ENCODE assay signal across 8 cellular contexts in the genomic region with DNA sequence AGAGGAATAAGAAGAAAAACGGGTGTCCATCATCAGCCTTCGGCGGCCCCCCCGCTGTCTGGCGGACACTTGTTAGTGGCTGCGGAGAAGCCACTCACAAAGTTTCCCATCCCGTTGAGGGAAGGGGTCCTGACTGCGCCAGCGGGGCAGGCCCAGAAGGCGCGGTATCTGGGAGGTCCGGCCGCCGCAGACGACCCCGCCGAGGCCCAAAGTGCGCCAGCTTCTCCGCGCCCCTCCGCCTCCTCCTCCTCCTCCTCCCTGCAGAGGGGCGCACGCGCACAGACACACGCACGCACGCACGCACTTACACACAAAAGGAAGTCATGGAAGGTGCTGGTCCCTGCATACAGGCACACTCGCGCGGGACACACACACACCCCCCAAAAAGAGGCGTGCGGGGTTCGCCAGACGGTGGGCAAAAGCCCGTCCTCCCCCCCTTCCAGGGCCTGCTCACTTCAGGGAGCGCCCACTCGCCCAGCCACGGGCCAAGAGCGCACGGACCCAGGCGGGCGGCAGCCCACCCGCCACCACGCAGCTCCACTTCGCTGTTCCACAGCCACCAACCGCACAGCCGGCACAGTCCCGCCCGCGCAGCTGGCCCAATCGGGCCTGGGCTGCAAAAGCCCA. TPM values are rescaled to one million over a fixed set of nuclear protein-coding genes. Genes with fewer than 3 reads are reported as not detected.
DNase-seq lines count a peak whose midpoint lies in the region; ATAC-seq and TF ChIP-seq lines count a peak whose summit lies in the region.

No MANE protein-coding gene starts in this region.

- TF ChIP-seq CTCF in CD8-positive, alpha-beta T cell (IDR thresholded peaks at IDR 0.05), result no peak
- TF ChIP-seq CTCF in foreskin keratinocyte (conservative IDR thresholded peaks at IDR 0.05) (no peak), omental fat pad (IDR thresholded peaks at IDR 0.05) (no peak), upper lobe of left lung (IDR thresholded peaks at IDR 0.05) (no peak)

- TF ChIP-seq EP300 in upper lobe of left lung (IDR thresholded peaks at IDR 0.05), result no peak

- H3K27me3 Mint-ChIP-seq in CD8-positive, alpha-beta T cell (ENCODE audit: low read depth), result no peaks in the 10 kb centered on the region

- H3K4me3 ChIP-seq in CD8-positive, alpha-beta T cell (ENCODE audit: low read depth, low read length), result peak overlapping the region; percentile 60
- H3K4me3 ChIP-seq in upper lobe of left lung, result peak overlapping the region; percentile 31 to 63 (median 58)

- peak overlapping the region; percentile 92 for H3K4me3 Mint-ChIP-seq in CD8-positive, alpha-beta T cell

- H3K36me3 ChIP-seq in CD8-positive, alpha-beta T cell (ENCODE audit: insufficient read depth, low read length), result no peaks in the 10 kb centered on the region
- H3K36me3 ChIP-seq in upper lobe of left lung, result no peaks in the 10 kb centered on the region

- H3K4me1 Mint-ChIP-seq in CD8-positive, alpha-beta T cell (ENCODE audit: low read depth), result peaks cover 75% of the 10 kb centered on the region

- peak overlapping the region; percentile 64 for H3K27ac ChIP-seq in CD8-positive, alpha-beta T cell (ENCODE audit: low read depth, low read length)
- no peak overlapping the region for H3K27ac ChIP-seq in foreskin keratinocyte
- peak overlapping the region; percentile 17 to 69 (median 50) for H3K27ac ChIP-seq in upper lobe of left lung

- H3K9me3 ChIP-seq in CD8-positive, alpha-beta T cell (ENCODE audit: low read length), result no peaks in the 10 kb centered on the region
- H3K9me3 ChIP-seq in upper lobe of left lung, result no peaks in the 10 kb centered on the region

- H3K4me1 ChIP-seq in CD8-positive, alpha-beta T cell (ENCODE audit: insufficient read depth, low read length), result peaks cover 24% of the 10 kb centered on the region
- peaks cover 15% of the 10 kb centered on the region for H3K4me1 ChIP-seq in foreskin keratinocyte
- peaks cover 16 to 29% (median 24%) of the 10 kb centered on the region in 4 donors for H3K4me1 ChIP-seq in upper lobe of left lung

- CTCF ChIA-PET in CD8-positive, alpha-beta T cell (lab: Charles Lee), result no interaction called here

- intact Hi-C loops in CD8-positive, alpha-beta T cell (cut with DNase I, micrococcal nuclease), result loop anchor here (1.0 to 5.0 kb wide), 4 partner anchors 18 to 300 kb away; a partner anchor contains a TSS

- peak in 6 of 7 experiments; percentile 35 to 80 (median 60) for DNase-seq in CD8-positive, alpha-beta T cell
- DNase-seq in NCI-H2029 treated with DMSO at 0.1 percent for 48 hours (lab: John Stamatoyannopoulos, UW) (peak; percentile 27), activated T-helper 1 cell treated with Interleukin-2 at 50 U/mL for 16 hours (ENCODE audit: low read depth) (peak; percentile 24), foreskin keratinocyte (no peak), omental fat pad (ENCODE audit: low spot score) (no peak), upper lobe of left lung (peak; percentile 65 to 88)

- POLR2A ChIA-PET in CD8-positive, alpha-beta T cell (lab: Charles Lee), result interaction anchor here (0.7 to 2.3 kb wide), 5 partner anchors 9 to 46 kb away, joined by 3 to 16 read pairs (median 3); a partner anchor contains a TSS

- peak; percentile 97 for ATAC-seq in CD8-positive, alpha-beta T cell
- ATAC-seq in GM21515 (IDR thresholded peaks at IDR 0.05; ENCODE audit: unreplicated experiment) (peak; percentile 63), foreskin keratinocyte (peak; percentile 76), omental fat pad (ENCODE audit: low FRiP score) (peak; percentile 85), upper lobe of left lung (ENCODE audit: low FRiP score in 2 of 2) (peak; percentile 86 to 95), GM19455 (IDR thresholded peaks at IDR 0.05; ENCODE audit: unreplicated experiment) (no peak)

- H3K27me3 ChIP-seq in CD8-positive, alpha-beta T cell (ENCODE audit: insufficient read depth, low read length), result no peaks in the 10 kb centered on the region
- H3K27me3 ChIP-seq in foreskin keratinocyte (no peaks in the 10 kb centered on the region), upper lobe of left lung (no peaks in the 10 kb centered on the region)

- 3 to 7% methylated on average over 28 to 52 of the region's 52 CpGs for WGBS in upper lobe of left lung, 2 donors

- H3K27ac Mint-ChIP-seq in CD8-positive, alpha-beta T cell, result peak overlapping the region; percentile 97

- no peaks in the 10 kb centered on the region for H3K9me3 Mint-ChIP-seq in CD8-positive, alpha-beta T cell

- H3K36me3 Mint-ChIP-seq in CD8-positive, alpha-beta T cell, result peaks cover 9% of the 10 kb centered on the region

- peak in 1 of 4 donors; percentile 36 for TF ChIP-seq POLR2A in upper lobe of left lung (IDR thresholded peaks at IDR 0.05)

RNA-seq across cellular contexts. Expression of a gene that starts 18.0 kb away (rescaled TPM):
- total RNA-seq in CD8-positive, alpha-beta T cell, result 10 to 100 TPM; 32.2 to 35.9 TPM
- 23.1 and 23.5 TPM in 2 replicates for total RNA-seq in foreskin keratinocyte
- polyA plus RNA-seq in foreskin keratinocyte, result 2.4 and 3.1 TPM in 2 replicates
- total RNA-seq in omental fat pad, result 10 to 100 TPM; 23.9 to 34.5 (median 24.9) TPM
- 10 to 100 TPM; 24.5 to 42.9 (median 32.8) TPM for total RNA-seq in upper lobe of left lung

Comparison
In these comparisons a context has a peak if more than half of its experiments do, and no peak if none do; other contexts are left out.
1. DNase-seq: peak in CD8-positive, alpha-beta T cell (6 of 7), NCI-H2029 treated with DMSO at 0.1 percent for 48 hours (single experiment), activated T-helper 1 cell treated with Interleukin-2 at 50 U/mL for 16 hours (single experiment) and upper lobe of left lung (2 of 2); none in foreskin keratinocyte (0 of 2) and omental fat pad (single experiment).